Comparison of ENCODE assay signal across 33 cellular contexts in genomic region chr3:191813245-191813644, GRCh38.
"Had no signal": no experiment of that assay in that cellular context is flagged by ENCODE, and none has a peak within 500 bp of the region (broad histone marks: within the 10 kb centered on the region; RNA-seq: fewer than 3 reads in every experiment).

No MANE protein-coding gene starts in this region.

- H3K4me3 ChIP-seq: adrenal gland, body of pancreas, breast epithelium had no signal

- FAIRE-seq: astrocyte, TTC549 had no signal

- H3K4me1 ChIP-seq: adrenal gland, body of pancreas, breast epithelium had no signal

- H3K9me3 ChIP-seq: adrenal gland had no signal

- DNase-seq: activated B cell treated with CpG ODN at 0.5 μM for 24 hours; activated CD4-positive, alpha-beta memory T cell treated with anti-CD3 and anti-CD28 coated beads for 36 hours; activated CD4-positive, alpha-beta T cell treated with anti-CD3 and anti-CD28 coated beads for 4 hours; activated CD4-positive, alpha-beta T cell treated with anti-CD3 and anti-CD28 coated beads, Interleukin-2, amount 10 ng/mL, durations not matched to agents 24 days and 14 days; activated CD4-positive, alpha-beta T cell treated with anti-CD3 and anti-CD28 coated beads, Interleukin-2, amount 50 U/mL, for 1 hour; activated CD4-positive, alpha-beta T cell treated with anti-CD3 and anti-CD28 coated beads, Interleukin-2, amount 50 U/mL, for 4 hours; activated CD4-positive, CD25-positive, alpha-beta regulatory T cell treated with anti-CD3 and anti-CD28 coated beads, Interleukin-2, amount 50 U/mL, for 72 hours; activated CD8-positive, alpha-beta memory T cell treated with anti-CD3 and anti-CD28 coated beads, Interleukin-2, amount 50 U/mL, for 4 hours; activated CD8-positive, alpha-beta T cell treated with anti-CD3 and anti-CD28 coated beads for 36 hours; activated effector memory CD4-positive, alpha-beta T cell treated with anti-CD3 and anti-CD28 coated beads, Interleukin-2, amount 50 U/mL, for 16 hours; activated gamma-delta T cell treated with Interleukin-2 at 50 U/mL for 16 hours; activated naive CD4-positive, alpha-beta T cell; activated naive CD4-positive, alpha-beta T cell treated with anti-CD3 and anti-CD28 coated beads for 36 hours; activated naive CD4-positive, alpha-beta T cell treated with anti-CD3 and anti-CD28 coated beads, Interleukin-2, amount 50 U/mL, for 16 hours; activated naive CD8-positive, alpha-beta T cell treated with anti-CD3 and anti-CD28 coated beads for 36 hours; activated T-cell treated with anti-CD3 and anti-CD28 coated beads for 4 hours; activated T-cell treated with anti-CD3 and anti-CD28 coated beads, Interleukin-2, amount 50 U/mL, for 1 hour; activated T-cell treated with anti-CD3 and anti-CD28 coated beads, Interleukin-2, amount 50 U/mL, for 4 hours; activated T-cell treated with anti-CD3 and anti-CD28 coated beads, Interleukin-2, amount 50 U/mL, for 72 hours; adrenal gland; amniotic stem cell; aorta; body of pancreas; brain microvascular endothelial cell; central memory CD4-positive, alpha-beta T cell; T-helper 2 cell; T-helper 9 cell had no signal

- H3K36me3 ChIP-seq: adrenal gland, brain microvascular endothelial cell, breast epithelium had no signal

- H3K27ac ChIP-seq: adrenal gland, body of pancreas, brain microvascular endothelial cell, breast epithelium, VCaP had no signal

- H3K27me3 ChIP-seq: adrenal gland, body of pancreas, brain microvascular endothelial cell, breast epithelium had no signal

- ATAC-seq: activated CD8-positive, alpha-beta T cell treated with anti-CD3 and anti-CD28 coated beads for 36 hours; activated naive CD4-positive, alpha-beta T cell treated with anti-CD3 and anti-CD28 coated beads, Interleukin-2, amount 50 U/mL, for 72 hours; activated T-cell treated with anti-CD3 and anti-CD28 coated beads, Interleukin-2, amount 50 U/mL, for 4 hours; activated T-cell treated with anti-CD3 and anti-CD28 coated beads, Interleukin-2, amount 50 U/mL, for 72 hours; activated T-helper 17 cell treated with anti-CD3 and anti-CD28 coated beads, Interleukin-2, amount 50 U/mL, for 72 hours; body of pancreas had no signal
